19 cellular contexts compared by ENCODE assay signal in the genomic region with DNA sequence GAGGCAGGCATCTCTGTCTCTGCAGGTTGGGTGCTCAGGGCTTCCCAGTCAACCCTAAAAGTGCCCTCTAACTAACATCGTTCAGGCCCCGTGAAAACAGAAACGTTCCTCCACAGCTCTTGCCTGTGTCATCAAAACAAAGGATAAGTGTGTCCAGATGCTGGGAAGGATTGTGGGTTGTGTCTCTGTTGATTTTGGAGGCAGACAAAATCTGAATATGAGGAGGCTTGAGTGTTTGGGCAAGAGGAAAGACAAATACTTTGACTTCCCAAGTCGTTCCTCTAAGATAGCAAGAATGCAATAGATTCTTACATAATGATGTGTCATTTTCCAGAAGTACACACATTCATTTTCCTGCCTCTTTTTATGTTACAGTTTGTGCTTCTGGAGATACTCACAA. TPM values are rescaled to one million over a fixed set of nuclear protein-coding genes. Genes with fewer than 3 reads are reported as not detected.
DNase-seq lines count a peak whose midpoint lies in the region; ATAC-seq and TF ChIP-seq lines count a peak whose summit lies in the region.
"Had no signal": no experiment of that assay in that cellular context is flagged by ENCODE, and none has a peak within 500 bp of the region (broad histone marks: within the 10 kb centered on the region; RNA-seq: fewer than 3 reads in every experiment).

No MANE protein-coding gene starts in this region.

- H3K27me3 Mint-ChIP-seq in activated CD8-positive, alpha-beta T cell treated with anti-CD3 and anti-CD28 coated beads, Interleukin-2, amount 10 ng/mL, durations not matched to agents 7 days and 5 days (ENCODE audit: low read depth), result peaks cover 15% of the 10 kb centered on the region
- H3K27me3 Mint-ChIP-seq in activated CD8-positive, alpha-beta T cell treated with anti-CD3 and anti-CD28 coated beads for 36 hours, result peaks cover 15% of the 10 kb centered on the region

- H3K27me3 ChIP-seq in aorta (ENCODE audit: control insufficient read depth in 1 of 2, insufficient read depth in 2 of 2, low read length in 1 of 2), result peaks cover 0 to 5% of the 10 kb centered on the region in 2 donors
- H3K27me3 ChIP-seq: suprapubic skin had no signal

- no peaks in the 10 kb centered on the region for H3K9me3 Mint-ChIP-seq in activated CD8-positive, alpha-beta T cell treated with anti-CD3 and anti-CD28 coated beads, Interleukin-2, amount 10 ng/mL, durations not matched to agents 7 days and 5 days (ENCODE audit: insufficient read depth)
- no peaks in the 10 kb centered on the region for H3K9me3 Mint-ChIP-seq in activated CD8-positive, alpha-beta T cell treated with anti-CD3 and anti-CD28 coated beads for 36 hours
- H3K9me3 Mint-ChIP-seq: activated naive CD8-positive, alpha-beta T cell treated with anti-CD3 and anti-CD28 coated beads, Interleukin-2, amount 50 U/mL, for 24 hours; neural crest cell had no signal

- no peak for TF ChIP-seq CTCF in activated CD8-positive, alpha-beta T cell treated with anti-CD3 and anti-CD28 coated beads for 36 hours (IDR thresholded peaks at IDR 0.05)
- no peak for TF ChIP-seq CTCF in astrocyte of the spinal cord (IDR thresholded peaks at IDR 0.05; ENCODE audit: low read depth, low read length)

- no peaks in the 10 kb centered on the region for H3K4me1 ChIP-seq in aorta (ENCODE audit: control insufficient read depth in 1 of 2, insufficient read depth in 2 of 2, low read length in 2 of 2)

- H3K27ac Mint-ChIP-seq in activated CD8-positive, alpha-beta T cell treated with anti-CD3 and anti-CD28 coated beads, Interleukin-2, amount 10 ng/mL, durations not matched to agents 7 days and 5 days, result no peak overlapping the region
- H3K27ac Mint-ChIP-seq in activated CD8-positive, alpha-beta T cell treated with anti-CD3 and anti-CD28 coated beads for 36 hours, result no peak overlapping the region
- H3K27ac Mint-ChIP-seq: activated naive CD8-positive, alpha-beta T cell treated with anti-CD3 and anti-CD28 coated beads, Interleukin-2, amount 50 U/mL, for 24 hours had no signal

- no peak for ATAC-seq in activated CD8-positive, alpha-beta T cell treated with anti-CD3 and anti-CD28 coated beads, Interleukin-2, amount 10 ng/mL, durations not matched to agents 7 days and 5 days
- ATAC-seq in activated CD8-positive, alpha-beta T cell treated with anti-CD3 and anti-CD28 coated beads for 36 hours, result no peak
- ATAC-seq in aorta (ENCODE audit: low FRiP score), result peak; percentile 50
- ATAC-seq in HG02623 (IDR thresholded peaks at IDR 0.05; ENCODE audit: unreplicated experiment), result no peak
- ATAC-seq in GM18511 (IDR thresholded peaks at IDR 0.05; ENCODE audit: unreplicated experiment), result no peak
- ATAC-seq: activated CD4-positive, CD25-positive, alpha-beta regulatory T cell treated with anti-CD3 and anti-CD28 coated beads, Interleukin-2, amount 50 U/mL, for 24 hours; activated naive CD8-positive, alpha-beta T cell treated with anti-CD3 and anti-CD28 coated beads, Interleukin-2, amount 50 U/mL, for 24 hours; HepG2; left lobe of liver had no signal

- H3K36me3 Mint-ChIP-seq in activated CD8-positive, alpha-beta T cell treated with anti-CD3 and anti-CD28 coated beads, Interleukin-2, amount 10 ng/mL, durations not matched to agents 7 days and 5 days (ENCODE audit: low read depth), result no peaks in the 10 kb centered on the region
- H3K36me3 Mint-ChIP-seq in activated CD8-positive, alpha-beta T cell treated with anti-CD3 and anti-CD28 coated beads for 36 hours (ENCODE audit: low read depth), result no peaks in the 10 kb centered on the region

- H3K27ac ChIP-seq in aorta (ENCODE audit: low read depth in 1 of 2, low read length in 2 of 2), result no peak overlapping the region
- H3K27ac ChIP-seq: spleen, suprapubic skin had no signal

- CTCF ChIA-PET in activated CD8-positive, alpha-beta T cell treated with anti-CD3 and anti-CD28 coated beads, Interleukin-2, amount 10 ng/mL, durations not matched to agents 7 days and 5 days (lab: Charles Lee), result no interaction called here
- CTCF ChIA-PET in activated CD8-positive, alpha-beta T cell treated with anti-CD3 and anti-CD28 coated beads for 36 hours (lab: Charles Lee), result no interaction called here

- intact Hi-C loops in activated CD8-positive, alpha-beta T cell treated with anti-CD3 and anti-CD28 coated beads for 36 hours (cut with micrococcal nuclease), result no loop called here
- intact Hi-C loops in aorta (cut with DNase I), result no loop called here

- H3K9me3 ChIP-seq in aorta (ENCODE audit: control insufficient read depth, low read length), result peaks cover 4% of the 10 kb centered on the region
- H3K9me3 ChIP-seq: heart right ventricle, spleen, suprapubic skin had no signal

- H3K4me3 Mint-ChIP-seq in activated CD8-positive, alpha-beta T cell treated with anti-CD3 and anti-CD28 coated beads, Interleukin-2, amount 10 ng/mL, durations not matched to agents 7 days and 5 days, result no peak overlapping the region
- no peak overlapping the region for H3K4me3 Mint-ChIP-seq in activated CD8-positive, alpha-beta T cell treated with anti-CD3 and anti-CD28 coated beads for 36 hours
- H3K4me3 Mint-ChIP-seq: activated naive CD8-positive, alpha-beta T cell treated with anti-CD3 and anti-CD28 coated beads, Interleukin-2, amount 50 U/mL, for 24 hours; neural crest cell had no signal

- H3K4me1 Mint-ChIP-seq in activated CD8-positive, alpha-beta T cell treated with anti-CD3 and anti-CD28 coated beads, Interleukin-2, amount 10 ng/mL, durations not matched to agents 7 days and 5 days (ENCODE audit: low read depth), result no peaks in the 10 kb centered on the region
- H3K4me1 Mint-ChIP-seq in activated CD8-positive, alpha-beta T cell treated with anti-CD3 and anti-CD28 coated beads for 36 hours (ENCODE audit: low read depth), result no peaks in the 10 kb centered on the region
- H3K4me1 Mint-ChIP-seq: activated naive CD8-positive, alpha-beta T cell treated with anti-CD3 and anti-CD28 coated beads, Interleukin-2, amount 50 U/mL, for 24 hours; neural crest cell had no signal

- DNase-seq in activated CD8-positive, alpha-beta T cell treated with anti-CD3 and anti-CD28 coated beads, Interleukin-2, amount 10 ng/mL, durations not matched to agents 7 days and 5 days, result peak; percentile 13
- DNase-seq in activated CD8-positive, alpha-beta T cell treated with anti-CD3 and anti-CD28 coated beads for 36 hours, result no peak
- DNase-seq in astrocyte of the spinal cord (ENCODE audit: low read depth, low spot score), result peak; percentile 86
- DNase-seq in inferior parietal cortex (ENCODE audit: extremely low spot score), result peak; percentile 5
- no peak for DNase-seq in aorta
- DNase-seq in NOMO-1 treated with DMSO at 0.1 percent for 48 hours (lab: John Stamatoyannopoulos, UW; ENCODE audit: unreplicated experiment), result no peak
- DNase-seq: activated naive CD8-positive, alpha-beta T cell treated with anti-CD3 and anti-CD28 coated beads, Interleukin-2, amount 50 U/mL, for 24 hours; heart right ventricle; NCI-H1105; spleen had no signal

- in situ Hi-C loops in astrocyte of the spinal cord (cut with HindIII; ENCODE audit: low sequenced_read_pairs), result no loop called here

- H3K36me3 ChIP-seq in aorta (ENCODE audit: control insufficient read depth in 1 of 2, insufficient read depth in 2 of 2, low read length in 1 of 2), result no peaks in the 10 kb centered on the region
- H3K36me3 ChIP-seq: heart right ventricle, spleen, suprapubic skin had no signal

- POLR2A ChIA-PET in activated CD8-positive, alpha-beta T cell treated with anti-CD3 and anti-CD28 coated beads, Interleukin-2, amount 10 ng/mL, durations not matched to agents 7 days and 5 days (lab: Charles Lee), result no interaction called here
- POLR2A ChIA-PET in activated CD8-positive, alpha-beta T cell treated with anti-CD3 and anti-CD28 coated beads for 36 hours (lab: Charles Lee), result no interaction called here

- H3K4me3 ChIP-seq in astrocyte of the spinal cord (ENCODE audit: low read depth, low read length), result no peak overlapping the region
- H3K4me3 ChIP-seq in aorta (ENCODE audit: low read length in 2 of 2), result no peak overlapping the region
- H3K4me3 ChIP-seq: heart right ventricle, spleen, suprapubic skin had no signal

- 12 to 21% methylated on average over 4 of the region's 4 CpGs for WGBS in aorta, 2 donors

RNA-seq across cellular contexts. Expression of gene SERPINA3, which starts 52.9 kb away (rescaled TPM):
- total RNA-seq in activated CD8-positive, alpha-beta T cell treated with anti-CD3 and anti-CD28 coated beads, Interleukin-2, amount 10 ng/mL, durations not matched to agents 7 days and 5 days, result not detected
- total RNA-seq in activated CD8-positive, alpha-beta T cell treated with anti-CD3 and anti-CD28 coated beads for 36 hours, result not detected
- total RNA-seq in aorta, result 100 to 1,000 TPM; 200 to 220 TPM
- 100 to 1,000 TPM in 1 of 2 donors, 10 to 100 TPM in 1; 53.2 to 117 TPM for polyA plus RNA-seq in aorta
- total RNA-seq: NCI-H460; neural crest cell; T-helper 1 cell treated with Interleukin-12 subunit alpha and Interleukin-12 subunit beta and Interleukin-4 antibody, amounts not matched to agents 30 ng/mL and 1 ng/mL, for 36 hours had no signal

Comparison
In these comparisons a context has a peak if more than half of its experiments do, and no peak if none do; other contexts are left out.
1. DNase-seq: peak in activated CD8-positive, alpha-beta T cell treated with anti-CD3 and anti-CD28 coated beads, Interleukin-2, amount 10 ng/mL, durations not matched to agents 7 days and 5 days (single experiment), astrocyte of the spinal cord (single experiment) and inferior parietal cortex (single experiment); none in activated CD8-positive, alpha-beta T cell treated with anti-CD3 and anti-CD28 coated beads for 36 hours (single experiment), aorta (0 of 2) and NOMO-1 treated with DMSO at 0.1 percent for 48 hours (single experiment).
2. RNA of gene SERPINA3, which starts 52.9 kb away (total RNA-seq): 200 to 220 TPM in aorta; not detected in activated CD8-positive, alpha-beta T cell treated with anti-CD3 and anti-CD28 coated beads, Interleukin-2, amount 10 ng/mL, durations not matched to agents 7 days and 5 days and not detected in activated CD8-positive, alpha-beta T cell treated with anti-CD3 and anti-CD28 coated beads for 36 hours; every median in the first group is over 100 times any median in the second.